ENCODE assay signal across 2 cellular contexts in the genomic region with DNA sequence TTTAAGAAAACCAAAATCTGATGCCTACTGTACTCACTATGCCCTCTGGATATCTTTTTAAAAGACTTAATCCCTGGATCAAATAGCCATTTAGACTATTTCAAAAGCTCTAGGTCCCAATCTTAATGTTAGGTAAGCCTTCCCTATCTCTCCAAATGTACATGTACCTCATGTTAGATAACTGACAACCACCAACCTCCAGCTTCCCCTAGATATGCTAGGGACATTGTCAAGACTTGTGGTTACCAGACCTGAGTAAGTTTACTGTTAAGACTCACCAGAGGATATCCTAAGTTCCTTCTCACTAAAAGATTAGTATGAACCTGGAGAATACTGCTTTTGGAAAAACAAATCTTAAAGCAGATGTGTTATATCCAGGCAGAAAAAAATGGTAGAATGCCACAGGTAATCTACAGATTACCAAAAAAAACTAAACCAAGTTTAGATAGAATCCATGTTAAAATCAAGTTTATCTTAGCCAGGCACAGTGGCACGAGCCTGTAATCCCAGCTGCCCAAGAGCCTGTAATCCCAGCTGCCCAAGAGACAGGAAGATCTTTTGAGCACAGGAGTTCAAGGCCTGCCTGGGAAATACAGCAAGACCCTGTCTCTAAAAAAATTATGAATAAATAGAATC.
TF ChIP-seq lines count a peak whose summit lies in the region.

No MANE protein-coding gene starts in this region.

TF ChIP-seq in IMR-90, 13 proteins besides CTCF, POLR2A, EP300 and RAD21:
- TF ChIP-seq, protein P1, sequence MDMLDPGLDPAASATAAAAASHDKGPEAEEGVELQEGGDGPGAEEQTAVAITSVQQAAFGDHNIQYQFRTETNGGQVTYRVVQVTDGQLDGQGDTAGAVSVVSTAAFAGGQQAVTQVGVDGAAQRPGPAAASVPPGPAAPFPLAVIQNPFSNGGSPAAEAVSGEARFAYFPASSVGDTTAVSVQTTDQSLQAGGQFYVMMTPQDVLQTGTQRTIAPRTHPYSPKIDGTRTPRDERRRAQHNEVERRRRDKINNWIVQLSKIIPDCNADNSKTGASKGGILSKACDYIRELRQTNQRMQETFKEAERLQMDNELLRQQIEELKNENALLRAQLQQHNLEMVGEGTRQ (IDR thresholded peaks at IDR 0.05; ENCODE audit: low read depth, low read length), result no peak
- no peak for TF ChIP-seq MAFK (IDR thresholded peaks at IDR 0.05; ENCODE audit: low read depth, low read length)
- TF ChIP-seq RFX5 (IDR thresholded peaks at IDR 0.05; ENCODE audit: low read depth, low read length), result no peak
- no peak for TF ChIP-seq RCOR1 (IDR thresholded peaks at IDR 0.05; ENCODE audit: insufficient replicate concordance, low read length)
- TF ChIP-seq MXI1 (IDR thresholded peaks at IDR 0.05; ENCODE audit: borderline replicate concordance, low read depth, low read length), result no peak
- no peak for TF ChIP-seq CHD1 (IDR thresholded peaks at IDR 0.05; ENCODE audit: low read depth, low read length)
- TF ChIP-seq, protein P2, sequence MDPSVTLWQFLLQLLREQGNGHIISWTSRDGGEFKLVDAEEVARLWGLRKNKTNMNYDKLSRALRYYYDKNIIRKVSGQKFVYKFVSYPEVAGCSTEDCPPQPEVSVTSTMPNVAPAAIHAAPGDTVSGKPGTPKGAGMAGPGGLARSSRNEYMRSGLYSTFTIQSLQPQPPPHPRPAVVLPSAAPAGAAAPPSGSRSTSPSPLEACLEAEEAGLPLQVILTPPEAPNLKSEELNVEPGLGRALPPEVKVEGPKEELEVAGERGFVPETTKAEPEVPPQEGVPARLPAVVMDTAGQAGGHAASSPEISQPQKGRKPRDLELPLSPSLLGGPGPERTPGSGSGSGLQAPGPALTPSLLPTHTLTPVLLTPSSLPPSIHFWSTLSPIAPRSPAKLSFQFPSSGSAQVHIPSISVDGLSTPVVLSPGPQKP (IDR thresholded peaks at IDR 0.05; ENCODE audit: borderline replicate concordance, low read depth, low read length), result no peak
- TF ChIP-seq NFE2L2 (IDR thresholded peaks at IDR 0.05; ENCODE audit: low read depth, low read length), result no peak
- TF ChIP-seq SMC3 (IDR thresholded peaks at IDR 0.05; ENCODE audit: low read depth, low read length), result no peak
- TF ChIP-seq FOS (IDR thresholded peaks at IDR 0.05; ENCODE audit: low read depth, low read length), result no peak
- TF ChIP-seq MAZ (IDR thresholded peaks at IDR 0.05; ENCODE audit: borderline replicate concordance, low read depth, low read length), result no peak
- no peak for TF ChIP-seq BHLHE40 (IDR thresholded peaks at IDR 0.05; ENCODE audit: low read depth, low read length)
- no peak for TF ChIP-seq CEBPB (IDR thresholded peaks at IDR 0.05; ENCODE audit: low read depth, low read length)

TF ChIP-seq in HEK293T, 16 proteins besides CTCF, POLR2A, EP300 and RAD21:
- TF ChIP-seq BHLHE40 (IDR thresholded peaks at IDR 0.05; ENCODE audit: borderline replicate concordance), result no peak
- TF ChIP-seq LEF1 (IDR thresholded peaks at IDR 0.05; ENCODE audit: borderline replicate concordance), result no peak
- TF ChIP-seq ELF4 (IDR thresholded peaks at IDR 0.05), result no peak
- no peak for TF ChIP-seq ARNT (IDR thresholded peaks at IDR 0.05)
- TF ChIP-seq FOXM1 (IDR thresholded peaks at IDR 0.05; ENCODE audit: borderline replicate concordance), result no peak
- TF ChIP-seq CTBP1 (IDR thresholded peaks at IDR 0.05; ENCODE audit: borderline replicate concordance), result no peak
- TF ChIP-seq, protein P3, sequence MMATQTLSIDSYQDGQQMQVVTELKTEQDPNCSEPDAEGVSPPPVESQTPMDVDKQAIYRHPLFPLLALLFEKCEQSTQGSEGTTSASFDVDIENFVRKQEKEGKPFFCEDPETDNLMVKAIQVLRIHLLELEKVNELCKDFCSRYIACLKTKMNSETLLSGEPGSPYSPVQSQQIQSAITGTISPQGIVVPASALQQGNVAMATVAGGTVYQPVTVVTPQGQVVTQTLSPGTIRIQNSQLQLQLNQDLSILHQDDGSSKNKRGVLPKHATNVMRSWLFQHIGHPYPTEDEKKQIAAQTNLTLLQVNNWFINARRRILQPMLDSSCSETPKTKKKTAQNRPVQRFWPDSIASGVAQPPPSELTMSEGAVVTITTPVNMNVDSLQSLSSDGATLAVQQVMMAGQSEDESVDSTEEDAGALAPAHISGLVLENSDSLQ (IDR thresholded peaks at IDR 0.05), result no peak
- no peak for TF ChIP-seq FOXA1 (IDR thresholded peaks at IDR 0.05)
- no peak for TF ChIP-seq SUZ12 (IDR thresholded peaks at IDR 0.05)
- no peak for TF ChIP-seq FOXK2 (IDR thresholded peaks at IDR 0.05)
- TF ChIP-seq HDGF (IDR thresholded peaks at IDR 0.05; ENCODE audit: borderline replicate concordance), result no peak
- no peak for TF ChIP-seq TARDBP (IDR thresholded peaks at IDR 0.05)
- no peak for TF ChIP-seq NFRKB (IDR thresholded peaks at IDR 0.05)
- no peak for TF ChIP-seq ZNF384 (IDR thresholded peaks at IDR 0.05)
- TF ChIP-seq SP1 (IDR thresholded peaks at IDR 0.05), result no peak
- no peak for TF ChIP-seq L3MBTL2 (conservative IDR thresholded peaks at IDR 0.05)
TF ChIP-seq in HEK293T: peak in this region for 0.
